Comparison of ENCODE assay signal across 9 cellular contexts in the genomic region with DNA sequence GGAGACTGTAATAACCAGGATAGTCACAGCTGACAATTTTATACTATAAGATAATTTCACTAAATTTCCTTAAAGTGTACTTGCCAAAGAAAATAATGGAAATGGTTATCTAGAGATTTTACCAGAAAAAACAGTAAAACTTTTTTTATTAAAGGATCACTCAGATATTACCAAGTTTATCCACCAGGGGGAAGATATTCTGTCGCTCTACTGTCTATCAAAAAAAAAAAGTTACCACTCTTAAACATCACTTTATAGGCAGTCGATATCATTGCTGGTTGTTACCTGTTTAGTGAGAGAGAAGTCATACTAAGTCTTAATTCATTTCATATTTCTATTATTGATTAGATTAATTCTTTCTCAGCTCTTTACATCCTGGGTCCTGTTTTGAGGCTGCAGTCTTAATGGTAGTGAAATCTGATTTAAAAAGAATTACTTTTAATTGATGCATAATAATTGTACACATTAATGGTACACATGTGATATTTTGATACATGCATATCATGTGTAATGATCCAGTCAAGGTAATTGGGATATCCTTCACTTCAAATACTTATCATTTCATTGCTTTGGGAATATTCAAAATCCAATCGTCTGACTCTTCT. TPM values are rescaled to one million over a fixed set of nuclear protein-coding genes. Genes with fewer than 3 reads are reported as not detected.
A peak's percentile ranks its signal among the peaks of the same experiment; 100 is the strongest.
DNase-seq lines count a peak whose midpoint lies in the region; ATAC-seq, FAIRE-seq and TF ChIP-seq lines count a peak whose summit lies in the region.
"Had no signal": no experiment of that assay in that cellular context is flagged by ENCODE, and none has a peak within 500 bp of the region (broad histone marks: within the 10 kb centered on the region; RNA-seq: fewer than 3 reads in every experiment).

No MANE protein-coding gene starts in this region.

- no peak for TF ChIP-seq EP300 in K562 (IDR thresholded peaks at IDR 0.05; ENCODE audit: low read length)

- no peak overlapping the region for H2AFZ ChIP-seq in K562 (ENCODE audit: low read depth, low read length)

- no peaks in the 10 kb centered on the region for H3K4me1 Mint-ChIP-seq in Calu3 (ENCODE audit: low read depth, unreplicated experiment)
- H3K4me1 Mint-ChIP-seq in activated CD4-positive, alpha-beta memory T cell treated with anti-CD3 and anti-CD28 coated beads, Interleukin-2, amount 10 ng/mL, durations not matched to agents 7 days and 5 days, result peaks cover 49% of the 10 kb centered on the region

- 0 out of 3 replicates have a peak, but pooled peaks have one; percentile 28 for ATAC-seq in K562

- no peaks in the 10 kb centered on the region for H3K36me3 Mint-ChIP-seq in Calu3 (ENCODE audit: insufficient read depth, unreplicated experiment)
- peaks cover 22% of the 10 kb centered on the region for H3K36me3 Mint-ChIP-seq in activated CD4-positive, alpha-beta memory T cell treated with anti-CD3 and anti-CD28 coated beads, Interleukin-2, amount 10 ng/mL, durations not matched to agents 7 days and 5 days (ENCODE audit: low read depth)

- peak; percentile 11 to 32; a peak in 2 of 4 replicates for TF ChIP-seq RAD21 in K562 (CRISPR knock-in tag; conservative IDR thresholded peaks at IDR 0.05 in 1 of 2, IDR thresholded peaks at IDR 0.05 in 1 of 2)

- no peak overlapping the region for H3K4me2 ChIP-seq in K562 (ENCODE audit: insufficient read depth, low read length)

- no peaks in the 10 kb centered on the region for H3K9me3 ChIP-seq in K562 (replicated peaks; ENCODE audit: control insufficient read depth, insufficient read depth, low read depth, low read length)

- BruUV-seq in Calu3 (replicated peaks; lab: Mats Ljungman, UMichigan), result no TSS peak
- BruUV-seq in K562 (replicated peaks; lab: Mats Ljungman, UMichigan), result no TSS peak

- peak; percentile 44 for FAIRE-seq in K562 (lab: Jason Lieb, UNC)

- H3K4me3 Mint-ChIP-seq in Calu3 (ENCODE audit: low read depth, unreplicated experiment), result no peak overlapping the region
- H3K4me3 Mint-ChIP-seq in activated CD4-positive, alpha-beta memory T cell treated with anti-CD3 and anti-CD28 coated beads, Interleukin-2, amount 10 ng/mL, durations not matched to agents 7 days and 5 days, result no peak overlapping the region

- no peak overlapping the region for H3K4me3 ChIP-seq in K562

- TF ChIP-seq POLR2A in K562 (conservative IDR thresholded peaks at IDR 0.05), result no peak

- no peak for DNase-seq in Calu3
- DNase-seq in HT-29 (ENCODE audit: low spot score), result peak; percentile 31
- DNase-seq in K562 (ENCODE audit: extremely low read depth in 1 of 4, low spot score in 3 of 4), result peak; percentile 18 to 22 (median 20)
- DNase-seq in myocyte (ENCODE audit: low read depth), result peak; percentile 9
- no peak for DNase-seq in ureter (ENCODE audit: low spot score)
- no peak for DNase-seq in DMS153 (lab: John Stamatoyannopoulos, UW)
- no peak for DNase-seq in activated CD4-positive, alpha-beta memory T cell treated with anti-CD3 and anti-CD28 coated beads, Interleukin-2, amount 10 ng/mL, durations not matched to agents 7 days and 5 days
- DNase-seq in SHP77 (lab: John Stamatoyannopoulos, UW), result no peak

- no peak overlapping the region for H3K9ac ChIP-seq in K562 (ENCODE audit: insufficient read depth in 1 of 2, low read depth in 2 of 2, low read length in 2 of 2)

- POLR2A ChIA-PET in K562 (lab: Yijun Ruan, JAX), result no interaction called here
- POLR2A ChIA-PET in activated CD4-positive, alpha-beta memory T cell treated with anti-CD3 and anti-CD28 coated beads, Interleukin-2, amount 10 ng/mL, durations not matched to agents 7 days and 5 days (lab: Charles Lee), result no interaction called here

- H3K9me1 ChIP-seq in K562 (ENCODE audit: control insufficient read depth, insufficient read depth, low read length), result no peaks in the 10 kb centered on the region

- intact Hi-C loops in Calu3 (cut with micrococcal nuclease; ENCODE audit: unreplicated experiment), result loop anchor here (5.0 kb wide), 2 partner anchors 245 to 725 kb away; no protein-coding TSS in a partner anchor
- intact Hi-C loops in K562 (cut with micrococcal nuclease), result loop anchor here (10.0 kb wide), 1 partner anchor 807 kb away; no protein-coding TSS in a partner anchor

- no peaks in the 10 kb centered on the region for H4K20me1 ChIP-seq in K562 (replicated peaks; ENCODE audit: control insufficient read depth, insufficient read depth, low read length)

- H3K36me3 ChIP-seq in K562 (ENCODE audit: control insufficient read depth, insufficient read depth, low read length), result no peaks in the 10 kb centered on the region

- H3K27me3 Mint-ChIP-seq in Calu3 (ENCODE audit: unreplicated experiment), result no peaks in the 10 kb centered on the region
- H3K27me3 Mint-ChIP-seq in activated CD4-positive, alpha-beta memory T cell treated with anti-CD3 and anti-CD28 coated beads, Interleukin-2, amount 10 ng/mL, durations not matched to agents 7 days and 5 days, result no peaks in the 10 kb centered on the region

- H3K27ac Mint-ChIP-seq in Calu3 (ENCODE audit: unreplicated experiment), result no peak overlapping the region
- no peak overlapping the region for H3K27ac Mint-ChIP-seq in activated CD4-positive, alpha-beta memory T cell treated with anti-CD3 and anti-CD28 coated beads, Interleukin-2, amount 10 ng/mL, durations not matched to agents 7 days and 5 days

- H3K27me3 ChIP-seq in K562 (ENCODE audit: control insufficient read depth in 2 of 2, insufficient read depth in 2 of 2, low read length in 2 of 2), result no peaks in the 10 kb centered on the region

- in situ Hi-C loops in K562 (cut with MboI), result no loop called here

- H3K9me3 Mint-ChIP-seq in Calu3 (ENCODE audit: low read depth, unreplicated experiment), result no peaks in the 10 kb centered on the region
- H3K9me3 Mint-ChIP-seq in activated CD4-positive, alpha-beta memory T cell treated with anti-CD3 and anti-CD28 coated beads, Interleukin-2, amount 10 ng/mL, durations not matched to agents 7 days and 5 days, result peaks cover 5% of the 10 kb centered on the region

- H3K27ac ChIP-seq in K562 (ENCODE audit: extremely low read depth, low read depth, low read length), result no peak overlapping the region
- H3K27ac ChIP-seq: epithelial cell of prostate had no signal

- CTCF ChIA-PET in Calu3 (lab: Charles Lee) (interaction anchor here (0.7 kb wide), 1 partner anchor 731 kb away, joined by 3 read pairs; no protein-coding TSS in a partner anchor), K562 (lab: Yijun Ruan, JAX; ENCODE audit: low intra/inter-chr PET ratio) (no interaction called here)
- CTCF ChIA-PET in activated CD4-positive, alpha-beta memory T cell treated with anti-CD3 and anti-CD28 coated beads, Interleukin-2, amount 10 ng/mL, durations not matched to agents 7 days and 5 days (lab: Charles Lee), result interaction anchor here (1.0 to 1.8 kb wide), 6 partner anchors 9 to 276 kb away, joined by 3 to 6 read pairs (median 4); no protein-coding TSS in a partner anchor

- H3K4me1 ChIP-seq in K562 (replicated peaks in 1 of 2; ENCODE audit: control insufficient read depth in 2 of 2, insufficient read depth in 2 of 2, low read length in 2 of 2), result peaks cover 3 to 22% of the 10 kb centered on the region in 2 experiments; a peak in 3 of 5 replicates

- WGBS in K562 (ENCODE audit: insufficient coverage, low coverage, missing lambda C conversion rate), result 19% methylated on average over 3 of the region's 3 CpGs

- H3K79me2 ChIP-seq in K562 (ENCODE audit: control insufficient read depth, insufficient read depth, low read length), result no peaks in the 10 kb centered on the region

- TF ChIP-seq CTCF in Calu3 (IDR thresholded peaks at IDR 0.05; ENCODE audit: unreplicated experiment) (peak; percentile 31), K562 (IDR thresholded peaks at IDR 0.05 in 2 of 3, conservative IDR thresholded peaks at IDR 0.05 in 1 of 3; ENCODE audit: insufficient read depth in 2 of 3, low read depth in 1 of 3, low read length in 3 of 3) (peak in 2 of 3 experiments; percentile 31 to 48; a peak in 3 of 6 replicates)

TF ChIP-seq in K562, 482 proteins besides CTCF, POLR2A, EP300 and RAD21 (continues in another document):
- TF ChIP-seq SAP30 (IDR thresholded peaks at IDR 0.05; ENCODE audit: borderline replicate concordance, insufficient read depth, low read depth, low read length, poor library complexity, severe bottlenecking), result no peak

RNA-seq across cellular contexts. Expression of a gene that starts 18.9 kb away (rescaled TPM):
- total RNA-seq in Calu3 (2022) (9.6 and 13.4 TPM in 2 replicates), K562 (2014; rRNA removed) (2.3 TPM in 2 replicates), K562 (2014; rRNA removed; fragmentation: Illumina TruSeq; extraction: Trizol) (5.2 and 5.3 TPM in 2 replicates), K562 (2015; rRNA removed; fragmentation: Illumina TruSeq; extraction: Trizol) (3.7 and 4.5 TPM in 2 replicates), K562 (2021) (5.7 and 5.9 TPM in 2 replicates), myocyte (6.5 and 13.8 TPM in 2 replicates), ureter (15.1 TPM)
- 1.3 and 1.4 TPM in 2 replicates for total RNA-seq in HT-29 (2014; rRNA removed; shearing (Covaris generic))
- total RNA-seq in K562 (2011; cell fraction: chromatin; rRNA removed; ENCODE audit: low replicate concordance), result 6.6 and 24.9 TPM in 2 replicates
- total RNA-seq in K562 (2011; cell fraction: nucleolus; rRNA removed), result 3.2 and 6.4 TPM in 2 replicates
- total RNA-seq in K562 (2011; cell fraction: nucleoplasm; rRNA removed), result 3.6 and 10.3 TPM in 2 replicates
- polyA plus RNA-seq in K562 (2011; rRNA removed) (5.1 and 6.9 TPM in 2 replicates), K562 (2014; fragmentation: Illumina TruSeq; extraction: Trizol) (4.9 and 6.1 TPM in 2 replicates), K562 (2014; fragmentation: Nextera tagmentation; extraction: Ambion mirVana) (1 to 10 TPM in 1 of 2 experiments, under 1 TPM in 1; 0.83 to 5.4 TPM), K562 (2014; rRNA removed) (6.6 and 8.1 TPM in 2 replicates)
- 1.0 and 2.3 TPM in 2 replicates for polyA plus RNA-seq in K562 (2011; cell fraction: cytosol; rRNA removed)
- 14.6 and 18.2 TPM in 2 replicates for polyA plus RNA-seq in K562 (2011; cell fraction: nucleus; rRNA removed)
- polyA plus RNA-seq in K562 (2012), result 3.1 and 3.4 TPM in 2 replicates
- polyA minus RNA-seq in K562 (2011; rRNA and poly(A)+ RNA removed), result 3.5 and 6.2 TPM in 2 replicates
- 2.1 and 3.9 TPM in 2 replicates for polyA minus RNA-seq in K562 (2011; cell fraction: cytosol; rRNA and poly(A)+ RNA removed)
- polyA minus RNA-seq in K562 (2011; cell fraction: nucleus; rRNA and poly(A)+ RNA removed), result 5.5 and 7.3 TPM in 2 replicates
- 4.1 TPM for polyA plus RNA-seq in myocyte (2012)
- 10 to 100 TPM; 15.0 to 16.9 TPM for total RNA-seq in activated CD4-positive, alpha-beta memory T cell treated with anti-CD3 and anti-CD28 coated beads, Interleukin-2, amount 10 ng/mL, durations not matched to agents 7 days and 5 days

Comparison
In these comparisons a context has a peak if more than half of its experiments do, and no peak if none do; other contexts are left out.
1. DNase-seq: peak in HT-29 (single experiment), K562 (4 of 4) and myocyte (single experiment); none in Calu3 (single experiment), ureter (single experiment), DMS153 (single experiment), activated CD4-positive, alpha-beta memory T cell treated with anti-CD3 and anti-CD28 coated beads, Interleukin-2, amount 10 ng/mL, durations not matched to agents 7 days and 5 days (single experiment) and SHP77 (0 of 2).